1 cellular context compared by ENCODE assay signal in genomic region chr20:13220194-13220856, GRCh38.
TF ChIP-seq lines count a peak whose summit lies in the region.

No MANE protein-coding gene starts in this region.

TF ChIP-seq in HepG2, 621 proteins besides CTCF, POLR2A, EP300 and RAD21 (continued from another document and continues in another):
- TF ChIP-seq, protein P1, sequence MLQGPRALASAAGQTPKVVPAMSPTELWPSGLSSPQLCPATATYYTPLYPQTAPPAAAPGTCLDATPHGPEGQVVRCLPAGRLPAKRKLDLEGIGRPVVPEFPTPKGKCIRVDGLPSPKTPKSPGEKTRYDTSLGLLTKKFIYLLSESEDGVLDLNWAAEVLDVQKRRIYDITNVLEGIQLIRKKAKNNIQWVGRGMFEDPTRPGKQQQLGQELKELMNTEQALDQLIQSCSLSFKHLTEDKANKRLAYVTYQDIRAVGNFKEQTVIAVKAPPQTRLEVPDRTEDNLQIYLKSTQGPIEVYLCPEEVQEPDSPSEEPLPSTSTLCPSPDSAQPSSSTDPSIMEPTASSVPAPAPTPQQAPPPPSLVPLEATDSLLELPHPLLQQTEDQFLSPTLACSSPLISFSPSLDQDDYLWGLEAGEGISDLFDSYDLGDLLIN (CRISPR knock-in tag; IDR thresholded peaks at IDR 0.05; ENCODE audit: borderline replicate concordance): peak; percentile 70; the same call in 1 of the 2 replicates
- TF ChIP-seq, protein P2, sequence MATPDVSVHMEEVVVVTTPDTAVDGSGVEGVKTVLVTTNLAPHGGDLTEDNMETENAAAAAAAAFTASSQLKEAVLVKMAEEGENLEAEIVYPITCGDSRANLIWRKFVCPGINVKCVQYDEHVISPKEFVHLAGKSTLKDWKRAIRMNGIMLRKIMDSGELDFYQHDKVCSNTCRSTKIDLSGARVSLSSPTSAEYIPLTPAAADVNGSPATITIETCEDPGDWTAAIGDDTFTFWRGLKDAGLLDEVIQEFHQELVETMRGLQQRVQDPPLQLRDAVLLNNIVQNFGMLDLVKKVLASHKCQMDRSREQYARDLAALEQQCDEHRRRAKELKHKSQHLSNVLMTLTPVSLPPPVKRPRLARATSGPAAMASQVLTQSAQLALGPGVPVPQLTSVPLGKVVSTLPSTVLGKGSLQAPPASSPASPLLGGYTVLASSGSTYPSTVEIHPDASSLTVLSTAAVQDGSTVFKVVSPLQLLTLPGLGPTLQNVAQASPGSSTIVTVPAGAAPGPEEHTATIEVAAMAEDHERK (CRISPR knock-in tag; IDR thresholded peaks at IDR 0.05; ENCODE audit: low read depth): no peak
- peak; percentile 86 for TF ChIP-seq EZH2 (conservative IDR thresholded peaks at IDR 0.05; ENCODE audit: low read depth, low read length)
- no peak for TF ChIP-seq ZNF362 (CRISPR knock-in tag; IDR thresholded peaks at IDR 0.05; ENCODE audit: borderline replicate concordance)
- peak; percentile 5; the same call in 1 of the 2 replicates for TF ChIP-seq SAP130 (CRISPR knock-in tag; IDR thresholded peaks at IDR 0.05; ENCODE audit: low read depth)
- no peak for TF ChIP-seq GTF3A (CRISPR knock-in tag; conservative IDR thresholded peaks at IDR 0.05)
- no peak for TF ChIP-seq ZNF841 (CRISPR knock-in tag; IDR thresholded peaks at IDR 0.05; ENCODE audit: borderline replicate concordance)
- peak; percentile 85 for TF ChIP-seq ZNF451 (CRISPR knock-in tag; IDR thresholded peaks at IDR 0.05)
- TF ChIP-seq ZNF331 (CRISPR knock-in tag; IDR thresholded peaks at IDR 0.05): peak; percentile 31; the same call in 1 of the 2 replicates
- TF ChIP-seq, protein P3, sequence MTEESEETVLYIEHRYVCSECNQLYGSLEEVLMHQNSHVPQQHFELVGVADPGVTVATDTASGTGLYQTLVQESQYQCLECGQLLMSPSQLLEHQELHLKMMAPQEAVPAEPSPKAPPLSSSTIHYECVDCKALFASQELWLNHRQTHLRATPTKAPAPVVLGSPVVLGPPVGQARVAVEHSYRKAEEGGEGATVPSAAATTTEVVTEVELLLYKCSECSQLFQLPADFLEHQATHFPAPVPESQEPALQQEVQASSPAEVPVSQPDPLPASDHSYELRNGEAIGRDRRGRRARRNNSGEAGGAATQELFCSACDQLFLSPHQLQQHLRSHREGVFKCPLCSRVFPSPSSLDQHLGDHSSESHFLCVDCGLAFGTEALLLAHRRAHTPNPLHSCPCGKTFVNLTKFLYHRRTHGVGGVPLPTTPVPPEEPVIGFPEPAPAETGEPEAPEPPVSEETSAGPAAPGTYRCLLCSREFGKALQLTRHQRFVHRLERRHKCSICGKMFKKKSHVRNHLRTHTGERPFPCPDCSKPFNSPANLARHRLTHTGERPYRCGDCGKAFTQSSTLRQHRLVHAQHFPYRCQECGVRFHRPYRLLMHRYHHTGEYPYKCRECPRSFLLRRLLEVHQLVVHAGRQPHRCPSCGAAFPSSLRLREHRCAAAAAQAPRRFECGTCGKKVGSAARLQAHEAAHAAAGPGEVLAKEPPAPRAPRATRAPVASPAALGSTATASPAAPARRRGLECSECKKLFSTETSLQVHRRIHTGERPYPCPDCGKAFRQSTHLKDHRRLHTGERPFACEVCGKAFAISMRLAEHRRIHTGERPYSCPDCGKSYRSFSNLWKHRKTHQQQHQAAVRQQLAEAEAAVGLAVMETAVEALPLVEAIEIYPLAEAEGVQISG (CRISPR knock-in tag; IDR thresholded peaks at IDR 0.05): peak; percentile 70; the same call in 1 of the 2 replicates
- TF ChIP-seq SKI (IDR thresholded peaks at IDR 0.05; ENCODE audit: partially characterized antibody): no peak
- peak; percentile 8; the same call in 1 of the 2 replicates for TF ChIP-seq ZNF614 (CRISPR knock-in tag; IDR thresholded peaks at IDR 0.05; ENCODE audit: borderline replicate concordance)
- no peak for TF ChIP-seq ZNF275 (CRISPR knock-in tag; IDR thresholded peaks at IDR 0.05; ENCODE audit: borderline replicate concordance)
- TF ChIP-seq CREM (IDR thresholded peaks at IDR 0.05): no peak
- no peak for TF ChIP-seq CREM (CRISPR knock-in tag; IDR thresholded peaks at IDR 0.05)
- TF ChIP-seq, protein P4, sequence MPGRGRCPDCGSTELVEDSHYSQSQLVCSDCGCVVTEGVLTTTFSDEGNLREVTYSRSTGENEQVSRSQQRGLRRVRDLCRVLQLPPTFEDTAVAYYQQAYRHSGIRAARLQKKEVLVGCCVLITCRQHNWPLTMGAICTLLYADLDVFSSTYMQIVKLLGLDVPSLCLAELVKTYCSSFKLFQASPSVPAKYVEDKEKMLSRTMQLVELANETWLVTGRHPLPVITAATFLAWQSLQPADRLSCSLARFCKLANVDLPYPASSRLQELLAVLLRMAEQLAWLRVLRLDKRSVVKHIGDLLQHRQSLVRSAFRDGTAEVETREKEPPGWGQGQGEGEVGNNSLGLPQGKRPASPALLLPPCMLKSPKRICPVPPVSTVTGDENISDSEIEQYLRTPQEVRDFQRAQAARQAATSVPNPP (CRISPR knock-in tag; IDR thresholded peaks at IDR 0.05): no peak
- 0 out of 2 replicates have a peak, but pooled peaks have one; percentile 88 for TF ChIP-seq ZNF75D (CRISPR knock-in tag; IDR thresholded peaks at IDR 0.05; ENCODE audit: borderline replicate concordance)
- no peak for TF ChIP-seq SETDB1 (CRISPR knock-in tag; IDR thresholded peaks at IDR 0.05; ENCODE audit: borderline replicate concordance)
- TF ChIP-seq ZNF564 (CRISPR knock-in tag; IDR thresholded peaks at IDR 0.05): 0 out of 2 replicates have a peak, but pooled peaks have one; percentile 47
- no peak for TF ChIP-seq ZNF101 (CRISPR knock-in tag; IDR thresholded peaks at IDR 0.05; ENCODE audit: borderline replicate concordance, low read depth)
- TF ChIP-seq ZNF749 (CRISPR knock-in tag; IDR thresholded peaks at IDR 0.05; ENCODE audit: borderline replicate concordance): peak; percentile 95
- TF ChIP-seq, protein P5, sequence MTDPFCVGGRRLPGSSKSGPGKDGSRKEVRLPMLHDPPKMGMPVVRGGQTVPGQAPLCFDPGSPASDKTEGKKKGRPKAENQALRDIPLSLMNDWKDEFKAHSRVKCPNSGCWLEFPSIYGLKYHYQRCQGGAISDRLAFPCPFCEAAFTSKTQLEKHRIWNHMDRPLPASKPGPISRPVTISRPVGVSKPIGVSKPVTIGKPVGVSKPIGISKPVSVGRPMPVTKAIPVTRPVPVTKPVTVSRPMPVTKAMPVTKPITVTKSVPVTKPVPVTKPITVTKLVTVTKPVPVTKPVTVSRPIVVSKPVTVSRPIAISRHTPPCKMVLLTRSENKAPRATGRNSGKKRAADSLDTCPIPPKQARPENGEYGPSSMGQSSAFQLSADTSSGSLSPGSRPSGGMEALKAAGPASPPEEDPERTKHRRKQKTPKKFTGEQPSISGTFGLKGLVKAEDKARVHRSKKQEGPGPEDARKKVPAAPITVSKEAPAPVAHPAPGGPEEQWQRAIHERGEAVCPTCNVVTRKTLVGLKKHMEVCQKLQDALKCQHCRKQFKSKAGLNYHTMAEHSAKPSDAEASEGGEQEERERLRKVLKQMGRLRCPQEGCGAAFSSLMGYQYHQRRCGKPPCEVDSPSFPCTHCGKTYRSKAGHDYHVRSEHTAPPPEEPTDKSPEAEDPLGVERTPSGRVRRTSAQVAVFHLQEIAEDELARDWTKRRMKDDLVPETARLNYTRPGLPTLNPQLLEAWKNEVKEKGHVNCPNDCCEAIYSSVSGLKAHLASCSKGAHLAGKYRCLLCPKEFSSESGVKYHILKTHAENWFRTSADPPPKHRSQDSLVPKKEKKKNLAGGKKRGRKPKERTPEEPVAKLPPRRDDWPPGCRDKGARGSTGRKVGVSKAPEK (CRISPR knock-in tag; IDR thresholded peaks at IDR 0.05; ENCODE audit: borderline replicate concordance): peak; percentile 56; the same call in 1 of the 2 replicates
- TF ChIP-seq, protein P6, sequence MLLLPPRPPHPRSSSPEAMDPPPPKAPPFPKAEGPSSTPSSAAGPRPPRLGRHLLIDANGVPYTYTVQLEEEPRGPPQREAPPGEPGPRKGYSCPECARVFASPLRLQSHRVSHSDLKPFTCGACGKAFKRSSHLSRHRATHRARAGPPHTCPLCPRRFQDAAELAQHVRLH (CRISPR knock-in tag; IDR thresholded peaks at IDR 0.05; ENCODE audit: borderline replicate concordance, low read depth): 0 out of 2 replicates have a peak, but pooled peaks have one; percentile 55
- no peak for TF ChIP-seq ZBTB21 (CRISPR knock-in tag; IDR thresholded peaks at IDR 0.05)
- TF ChIP-seq HOXA9 (CRISPR knock-in tag; IDR thresholded peaks at IDR 0.05; ENCODE audit: borderline replicate concordance): peak; percentile 67
- no peak for TF ChIP-seq ZNF282 (IDR thresholded peaks at IDR 0.05; ENCODE audit: partially characterized antibody)
- TF ChIP-seq PLRG1 (conservative IDR thresholded peaks at IDR 0.05): no peak
- TF ChIP-seq ZNF431 (CRISPR knock-in tag; IDR thresholded peaks at IDR 0.05; ENCODE audit: borderline replicate concordance, low read depth): no peak
- no peak for TF ChIP-seq BRCA1 (CRISPR knock-in tag; IDR thresholded peaks at IDR 0.05)
- TF ChIP-seq MLLT10 (CRISPR knock-in tag; IDR thresholded peaks at IDR 0.05): no peak
- TF ChIP-seq ZNF772 (CRISPR knock-in tag; IDR thresholded peaks at IDR 0.05): no peak; the same call in 1 of the 2 replicates
- TF ChIP-seq, protein P7, sequence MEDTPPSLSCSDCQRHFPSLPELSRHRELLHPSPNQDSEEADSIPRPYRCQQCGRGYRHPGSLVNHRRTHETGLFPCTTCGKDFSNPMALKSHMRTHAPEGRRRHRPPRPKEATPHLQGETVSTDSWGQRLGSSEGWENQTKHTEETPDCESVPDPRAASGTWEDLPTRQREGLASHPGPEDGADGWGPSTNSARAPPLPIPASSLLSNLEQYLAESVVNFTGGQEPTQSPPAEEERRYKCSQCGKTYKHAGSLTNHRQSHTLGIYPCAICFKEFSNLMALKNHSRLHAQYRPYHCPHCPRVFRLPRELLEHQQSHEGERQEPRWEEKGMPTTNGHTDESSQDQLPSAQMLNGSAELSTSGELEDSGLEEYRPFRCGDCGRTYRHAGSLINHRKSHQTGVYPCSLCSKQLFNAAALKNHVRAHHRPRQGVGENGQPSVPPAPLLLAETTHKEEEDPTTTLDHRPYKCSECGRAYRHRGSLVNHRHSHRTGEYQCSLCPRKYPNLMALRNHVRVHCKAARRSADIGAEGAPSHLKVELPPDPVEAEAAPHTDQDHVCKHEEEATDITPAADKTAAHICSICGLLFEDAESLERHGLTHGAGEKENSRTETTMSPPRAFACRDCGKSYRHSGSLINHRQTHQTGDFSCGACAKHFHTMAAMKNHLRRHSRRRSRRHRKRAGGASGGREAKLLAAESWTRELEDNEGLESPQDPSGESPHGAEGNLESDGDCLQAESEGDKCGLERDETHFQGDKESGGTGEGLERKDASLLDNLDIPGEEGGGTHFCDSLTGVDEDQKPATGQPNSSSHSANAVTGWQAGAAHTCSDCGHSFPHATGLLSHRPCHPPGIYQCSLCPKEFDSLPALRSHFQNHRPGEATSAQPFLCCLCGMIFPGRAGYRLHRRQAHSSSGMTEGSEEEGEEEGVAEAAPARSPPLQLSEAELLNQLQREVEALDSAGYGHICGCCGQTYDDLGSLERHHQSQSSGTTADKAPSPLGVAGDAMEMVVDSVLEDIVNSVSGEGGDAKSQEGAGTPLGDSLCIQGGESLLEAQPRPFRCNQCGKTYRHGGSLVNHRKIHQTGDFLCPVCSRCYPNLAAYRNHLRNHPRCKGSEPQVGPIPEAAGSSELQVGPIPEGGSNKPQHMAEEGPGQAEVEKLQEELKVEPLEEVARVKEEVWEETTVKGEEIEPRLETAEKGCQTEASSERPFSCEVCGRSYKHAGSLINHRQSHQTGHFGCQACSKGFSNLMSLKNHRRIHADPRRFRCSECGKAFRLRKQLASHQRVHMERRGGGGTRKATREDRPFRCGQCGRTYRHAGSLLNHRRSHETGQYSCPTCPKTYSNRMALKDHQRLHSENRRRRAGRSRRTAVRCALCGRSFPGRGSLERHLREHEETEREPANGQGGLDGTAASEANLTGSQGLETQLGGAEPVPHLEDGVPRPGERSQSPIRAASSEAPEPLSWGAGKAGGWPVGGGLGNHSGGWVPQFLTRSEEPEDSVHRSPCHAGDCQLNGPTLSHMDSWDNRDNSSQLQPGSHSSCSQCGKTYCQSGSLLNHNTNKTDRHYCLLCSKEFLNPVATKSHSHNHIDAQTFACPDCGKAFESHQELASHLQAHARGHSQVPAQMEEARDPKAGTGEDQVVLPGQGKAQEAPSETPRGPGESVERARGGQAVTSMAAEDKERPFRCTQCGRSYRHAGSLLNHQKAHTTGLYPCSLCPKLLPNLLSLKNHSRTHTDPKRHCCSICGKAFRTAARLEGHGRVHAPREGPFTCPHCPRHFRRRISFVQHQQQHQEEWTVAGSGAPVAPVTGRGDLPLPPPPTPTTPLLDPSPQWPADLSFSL (CRISPR knock-in tag; IDR thresholded peaks at IDR 0.05): peak; percentile 62; the same call in 1 of the 2 replicates
- no peak for TF ChIP-seq SRSF4 (IDR thresholded peaks at IDR 0.05; ENCODE audit: low read depth, low read length, poor library complexity, severe bottlenecking)
- no peak for TF ChIP-seq ZNF354B (CRISPR knock-in tag; IDR thresholded peaks at IDR 0.05)
